In genomic region chr3:41701196-41701698, GRCh38 we compare ENCODE assay signal across 17 cellular contexts.
"Had no signal": no experiment of that assay in that cellular context is flagged by ENCODE, and none has a peak within 500 bp of the region (broad histone marks: within the 10 kb centered on the region; RNA-seq: fewer than 3 reads in every experiment).

No MANE protein-coding gene starts in this region.

- H3K9me3 ChIP-seq: tibial artery had no signal

- H3K27me3 Mint-ChIP-seq: activated naive CD8-positive, alpha-beta T cell; activated T-helper 17 cell treated with anti-CD3 and anti-CD28 coated beads, Interleukin-2, amount 50 U/mL, for 72 hours; dendritic cell treated with granulocyte-macrophage colony-stimulating factor and Interleukin-4, amounts not matched to agents 40 ng/mL and 50 ng/mL, for 4 days; memory B cell; stimulated activated naive CD8-positive, alpha-beta T cell treated with anti-CD3 and anti-CD28 coated beads, Interleukin-15, amount 100 ng/mL, for 72 hours had no signal

- H3K9me3 Mint-ChIP-seq: memory B cell; stimulated activated naive CD8-positive, alpha-beta T cell treated with anti-CD3 and anti-CD28 coated beads, Interleukin-15, amount 100 ng/mL, for 72 hours had no signal

- H3K27ac Mint-ChIP-seq: activated CD8-positive, alpha-beta T cell treated with anti-CD3 and anti-CD28 coated beads, Interleukin-2, amount 10 ng/mL, durations not matched to agents 7 days and 5 days; activated naive CD8-positive, alpha-beta T cell; activated T-helper 17 cell treated with anti-CD3 and anti-CD28 coated beads, Interleukin-2, amount 50 U/mL, for 72 hours; dendritic cell treated with granulocyte-macrophage colony-stimulating factor and Interleukin-4, amounts not matched to agents 40 ng/mL and 50 ng/mL, for 4 days; memory B cell; stimulated activated naive CD8-positive, alpha-beta T cell treated with anti-CD3 and anti-CD28 coated beads, Interleukin-15, amount 100 ng/mL, for 72 hours had no signal

- H3K27me3 ChIP-seq: tibial artery had no signal

- H3K27ac ChIP-seq: parathyroid adenoma, skin epidermis, tibial artery had no signal

- H3K4me3 ChIP-seq: skin epidermis, tibial artery had no signal

- H2AFZ ChIP-seq: parathyroid adenoma had no signal

- H3K4me1 Mint-ChIP-seq: activated T-helper 17 cell treated with anti-CD3 and anti-CD28 coated beads, Interleukin-2, amount 50 U/mL, for 72 hours; memory B cell; nephron progenitor cell; stimulated activated naive CD8-positive, alpha-beta T cell treated with anti-CD3 and anti-CD28 coated beads, Interleukin-15, amount 100 ng/mL, for 72 hours had no signal

- H3K36me3 ChIP-seq: tibial artery had no signal

- ATAC-seq: activated CD4-positive, CD25-positive, alpha-beta regulatory T cell treated with anti-CD3 and anti-CD28 coated beads, Interleukin-2, amount 50 U/mL, for 24 hours; activated CD8-positive, alpha-beta T cell treated with anti-CD3 and anti-CD28 coated beads, Interleukin-2, amount 10 ng/mL, durations not matched to agents 7 days and 5 days; activated T-helper 17 cell treated with anti-CD3 and anti-CD28 coated beads, Interleukin-2, amount 50 U/mL, for 72 hours; left colon; right cardiac atrium; stimulated activated naive CD8-positive, alpha-beta T cell treated with anti-CD3 and anti-CD28 coated beads, Interleukin-15, amount 100 ng/mL, for 72 hours had no signal

- H3K79me2 ChIP-seq: parathyroid adenoma had no signal

- H3K4me1 ChIP-seq: tibial artery had no signal

- H3K4me3 Mint-ChIP-seq: activated CD8-positive, alpha-beta T cell treated with anti-CD3 and anti-CD28 coated beads, Interleukin-2, amount 10 ng/mL, durations not matched to agents 7 days and 5 days; activated naive CD8-positive, alpha-beta T cell; activated T-helper 17 cell treated with anti-CD3 and anti-CD28 coated beads, Interleukin-2, amount 50 U/mL, for 72 hours; dendritic cell treated with granulocyte-macrophage colony-stimulating factor and Interleukin-4, amounts not matched to agents 40 ng/mL and 50 ng/mL, for 4 days; memory B cell; nephron progenitor cell; stimulated activated naive CD8-positive, alpha-beta T cell treated with anti-CD3 and anti-CD28 coated beads, Interleukin-15, amount 100 ng/mL, for 72 hours had no signal

- DNase-seq: activated CD4-positive, alpha-beta T cell treated with anti-CD3 and anti-CD28 coated beads, Interleukin-2, amount 50 U/mL, for 1 hour; activated CD8-positive, alpha-beta T cell treated with anti-CD3 and anti-CD28 coated beads, Interleukin-2, amount 10 ng/mL, durations not matched to agents 7 days and 5 days; effector CD8-positive, alpha-beta T cell; left colon; nephron progenitor cell; right cardiac atrium; stimulated activated CD4-positive, alpha-beta T cell treated with anti-CD3 and anti-CD28 coated beads, Interleukin-1b, Interleukin-23, amount 100 ng/mL, for 48 hours; stimulated activated naive CD8-positive, alpha-beta T cell treated with anti-CD3 and anti-CD28 coated beads, Interleukin-15, amount 100 ng/mL, for 72 hours; T-helper 2 cell; tibial artery had no signal

- H3K9ac ChIP-seq: parathyroid adenoma had no signal
